ENCODE assay signal across 14 cellular contexts in the genomic region with DNA sequence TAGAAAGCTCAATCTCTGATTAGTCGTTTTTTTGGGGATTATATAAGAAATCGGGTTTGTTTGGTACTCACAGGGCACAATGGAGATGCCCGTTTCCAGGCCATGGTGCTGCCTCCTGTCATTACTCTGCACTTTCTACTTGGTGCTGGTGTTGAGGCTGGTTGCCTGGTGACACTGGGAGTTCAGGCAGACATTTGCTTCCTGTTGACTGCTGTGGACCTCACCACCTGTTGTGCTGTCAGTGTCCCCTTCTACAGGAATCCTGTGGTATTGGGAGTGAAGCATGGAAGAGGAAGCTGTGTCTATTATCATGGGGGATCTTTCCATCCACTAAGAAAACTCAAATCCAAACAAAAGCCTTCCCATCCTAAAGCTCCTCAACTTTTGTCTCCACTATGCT.
"Had no signal": no experiment of that assay in that cellular context is flagged by ENCODE, and none has a peak within 500 bp of the region (broad histone marks: within the 10 kb centered on the region; RNA-seq: fewer than 3 reads in every experiment).

No MANE protein-coding gene starts in this region.

- H3K36me3 ChIP-seq: ascending aorta, gastroesophageal sphincter, heart right ventricle, ovary, spleen had no signal

- ATAC-seq: activated naive CD8-positive, alpha-beta T cell treated with anti-CD3 and anti-CD28 coated beads, Interleukin-2, amount 50 U/mL, for 24 hours; activated T-helper 17 cell treated with anti-CD3 and anti-CD28 coated beads, Interleukin-2, amount 50 U/mL, for 72 hours; sciatic nerve; stimulated activated naive CD8-positive, alpha-beta T cell treated with anti-CD3 and anti-CD28 coated beads, Interleukin-15, amount 100 ng/mL, for 72 hours; T-helper 17 cell had no signal

- H3K27ac ChIP-seq: ascending aorta, gastroesophageal sphincter, heart right ventricle, ovary had no signal

- H3K4me1 ChIP-seq: ascending aorta had no signal

- H3K4me3 ChIP-seq: ascending aorta, gastroesophageal sphincter, heart right ventricle, ovary, spleen had no signal

- DNase-seq: activated B cell treated with CpG ODN at 0.5 μM for 24 hours; activated CD4-positive, alpha-beta T cell treated with anti-CD3 and anti-CD28 coated beads, Interleukin-2, amount 10 ng/mL, durations not matched to agents 24 days and 14 days; activated naive CD4-positive, alpha-beta T cell treated with Interleukin-2 at 50 U/mL for 16 hours; activated naive CD8-positive, alpha-beta T cell treated with anti-CD3 and anti-CD28 coated beads, Interleukin-2, amount 50 U/mL, for 24 hours; activated T-cell treated with anti-CD3 and anti-CD28 coated beads for 4 hours; heart right ventricle; ovary; spleen; stimulated activated naive CD8-positive, alpha-beta T cell treated with anti-CD3 and anti-CD28 coated beads, Interleukin-15, amount 100 ng/mL, for 72 hours; T-helper 17 cell had no signal

- H3K27me3 ChIP-seq: ascending aorta, gastroesophageal sphincter, heart right ventricle, ovary, spleen had no signal

- H3K9me3 ChIP-seq: ascending aorta, gastroesophageal sphincter, heart right ventricle, ovary, spleen had no signal
